In the genomic region with DNA sequence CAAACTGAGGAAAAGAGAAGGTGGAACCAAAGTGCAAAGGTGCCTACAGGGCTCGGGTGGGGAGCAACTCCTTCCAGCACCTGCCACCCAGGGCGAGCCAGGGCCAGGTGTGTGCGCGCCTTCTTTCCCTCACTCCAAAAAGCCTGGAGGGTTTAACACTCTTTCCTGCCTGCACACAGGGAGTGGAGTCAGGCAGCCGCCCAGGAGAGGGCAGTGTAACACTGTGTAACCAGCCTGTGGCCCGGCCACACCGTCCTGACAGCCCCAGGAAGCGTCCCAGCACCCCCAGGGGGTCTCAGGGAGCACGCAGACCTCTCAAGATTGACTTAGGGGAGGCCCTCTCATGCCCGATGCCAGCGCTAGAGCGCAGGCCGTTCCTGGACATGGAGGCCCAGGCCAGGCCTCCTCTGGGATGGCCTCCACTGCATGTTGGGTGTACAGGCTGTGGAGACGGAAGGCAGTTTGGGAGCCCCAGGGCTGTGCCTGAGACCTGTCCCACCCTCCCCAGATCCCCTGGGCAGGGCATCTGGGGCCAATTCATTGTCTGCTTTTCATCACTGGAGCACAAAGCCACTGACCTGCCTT, we compare ENCODE assay signal across 1 cellular context.
A peak's percentile ranks its signal among the peaks of the same experiment; 100 is the strongest.
TF ChIP-seq lines count a peak whose summit lies in the region.

No MANE protein-coding gene starts in this region.

TF ChIP-seq in HEK293, 187 proteins besides CTCF, POLR2A, EP300 and RAD21 (continued from another document):
- 0 out of 2 replicates have a peak, but pooled peaks have one; percentile 38 for TF ChIP-seq ZNF501 (tag by site-specific recombination; IDR thresholded peaks at IDR 0.05)
- peak; percentile 15; the same call in 1 of the 2 replicates for TF ChIP-seq KLF8 (tag by site-specific recombination; IDR thresholded peaks at IDR 0.05)
- TF ChIP-seq ZNF394 (tag by site-specific recombination; IDR thresholded peaks at IDR 0.05; ENCODE audit: borderline replicate concordance): peak; percentile 38; the same call in 1 of the 2 replicates
- 0 out of 2 replicates have a peak, but pooled peaks have one; percentile 12 for TF ChIP-seq SP3 (tag by site-specific recombination; IDR thresholded peaks at IDR 0.05)
- no peak for TF ChIP-seq ZNF837 (tag by site-specific recombination; IDR thresholded peaks at IDR 0.05)
- TF ChIP-seq ZNF561 (tag by site-specific recombination; IDR thresholded peaks at IDR 0.05; ENCODE audit: borderline replicate concordance): peak; percentile 28; the same call in 1 of the 2 replicates
- TF ChIP-seq, protein P1, sequence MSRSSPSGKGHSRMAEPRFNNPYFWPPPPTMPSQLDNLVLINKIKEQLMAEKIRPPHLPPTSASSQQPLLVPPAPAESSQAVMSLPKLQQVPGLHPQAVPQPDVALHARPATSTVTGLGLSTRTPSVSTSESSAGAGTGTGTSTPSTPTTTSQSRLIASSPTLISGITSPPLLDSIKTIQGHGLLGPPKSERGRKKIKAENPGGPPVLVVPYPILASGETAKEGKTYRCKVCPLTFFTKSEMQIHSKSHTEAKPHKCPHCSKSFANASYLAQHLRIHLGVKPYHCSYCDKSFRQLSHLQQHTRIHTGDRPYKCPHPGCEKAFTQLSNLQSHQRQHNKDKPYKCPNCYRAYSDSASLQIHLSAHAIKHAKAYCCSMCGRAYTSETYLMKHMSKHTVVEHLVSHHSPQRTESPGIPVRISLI (tag by site-specific recombination; IDR thresholded peaks at IDR 0.05): no peak
- TF ChIP-seq, protein P2, sequence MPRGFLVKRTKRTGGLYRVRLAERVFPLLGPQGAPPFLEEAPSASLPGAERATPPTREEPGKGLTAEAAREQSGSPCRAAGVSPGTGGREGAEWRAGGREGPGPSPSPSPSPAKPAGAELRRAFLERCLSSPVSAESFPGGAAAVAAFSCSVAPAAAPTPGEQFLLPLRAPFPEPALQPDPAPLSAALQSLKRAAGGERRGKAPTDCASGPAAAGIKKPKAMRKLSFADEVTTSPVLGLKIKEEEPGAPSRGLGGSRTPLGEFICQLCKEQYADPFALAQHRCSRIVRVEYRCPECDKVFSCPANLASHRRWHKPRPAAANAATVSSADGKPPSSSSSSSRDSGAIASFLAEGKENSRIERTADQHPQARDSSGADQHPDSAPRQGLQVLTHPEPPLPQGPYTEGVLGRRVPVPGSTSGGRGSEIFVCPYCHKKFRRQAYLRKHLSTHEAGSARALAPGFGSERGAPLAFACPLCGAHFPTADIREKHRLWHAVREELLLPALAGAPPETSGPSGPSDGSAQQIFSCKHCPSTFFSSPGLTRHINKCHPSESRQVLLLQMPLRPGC (tag by site-specific recombination; IDR thresholded peaks at IDR 0.05): no peak
- peak; percentile 46; the same call in 1 of the 2 replicates for TF ChIP-seq ZBTB17 (tag by site-specific recombination; IDR thresholded peaks at IDR 0.05)
TF ChIP-seq in HEK293: peak in this region for 23.
